ENCODE assay signal across 19 cellular contexts in the genomic region with DNA sequence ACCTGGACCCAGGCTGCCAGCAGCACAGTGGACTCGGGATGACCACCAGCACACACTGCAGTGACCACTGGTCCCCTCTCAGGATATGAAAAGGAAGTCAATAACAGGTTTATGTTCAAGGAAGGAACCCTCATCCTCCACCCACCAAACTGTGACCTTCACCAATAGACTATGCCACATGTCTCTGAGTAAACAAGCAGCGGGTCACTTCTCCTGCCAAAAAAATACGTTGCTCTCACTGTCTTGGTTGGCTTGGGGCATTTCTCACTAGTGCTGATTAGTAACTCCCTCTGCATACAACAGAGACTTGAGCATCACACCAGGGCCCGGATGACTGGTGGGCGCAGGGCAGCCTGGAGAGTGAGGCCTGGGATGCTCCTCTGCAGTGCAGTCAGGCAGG. TPM values are rescaled to one million over a fixed set of nuclear protein-coding genes. Genes with fewer than 3 reads are reported as not detected.
A peak's percentile ranks its signal among the peaks of the same experiment; 100 is the strongest.
DNase-seq lines count a peak whose midpoint lies in the region; ATAC-seq, FAIRE-seq and TF ChIP-seq lines count a peak whose summit lies in the region.
"Had no signal": no experiment of that assay in that cellular context is flagged by ENCODE, and none has a peak within 500 bp of the region (broad histone marks: within the 10 kb centered on the region; RNA-seq: fewer than 3 reads in every experiment).

No MANE protein-coding gene starts in this region.

- H3K9me3 Mint-ChIP-seq in CD14-positive monocyte = no peaks in the 10 kb centered on the region
- H3K9me3 Mint-ChIP-seq: CD4-positive, alpha-beta memory T cell; GM23338 had no signal

- WGBS in liver = 72% methylated on average over 5 of the region's 5 CpGs
- WGBS in HepG2 (ENCODE audit: low lambda C conversion rate) = 90% methylated on average over 3 of the region's 5 CpGs

- TF ChIP-seq EP300 in HepG2 (IDR thresholded peaks at IDR 0.05; ENCODE audit: low read depth in 2 of 2, low read length in 2 of 2) = no peak
- TF ChIP-seq EP300 in HepG2 (CRISPR knock-in tag; IDR thresholded peaks at IDR 0.05; ENCODE audit: borderline replicate concordance) = no peak

- BruUV-seq in HepG2 (replicated peaks; lab: Mats Ljungman, UMichigan) = no TSS peak

- H3K36me3 Mint-ChIP-seq in CD14-positive monocyte = peaks cover 95 to 96% of the 10 kb centered on the region in 2 donors

- no peaks in the 10 kb centered on the region for H4K20me1 ChIP-seq in HepG2 (ENCODE audit: insufficient read depth, low read length)

- H3K4me1 Mint-ChIP-seq in CD14-positive monocyte = no peaks in the 10 kb centered on the region
- H3K4me1 Mint-ChIP-seq: B cell; CD4-positive, alpha-beta memory T cell; GM23338 had no signal

- no peak for TF ChIP-seq CTCF in liver (IDR thresholded peaks at IDR 0.05; ENCODE audit: low read depth, low read length, missing input control)
- no peak for TF ChIP-seq CTCF in HepG2 (CRISPR knock-in tag; IDR thresholded peaks at IDR 0.05)
- TF ChIP-seq CTCF in VCaP (conservative IDR thresholded peaks at IDR 0.05) = no peak
- no peak for TF ChIP-seq CTCF in CD14-positive monocyte (IDR thresholded peaks at IDR 0.05)

- peaks cover 0 to under 1% (median 0%) of the 10 kb centered on the region in 3 donors for H3K27me3 Mint-ChIP-seq in CD14-positive monocyte (ENCODE audit: low read depth in 3 of 3)
- H3K27me3 Mint-ChIP-seq: B cell; CD4-positive, alpha-beta memory T cell had no signal

- H3K9me3 ChIP-seq in liver (ENCODE audit: control insufficient read depth in 4 of 4, low read length in 3 of 4) (no peaks in the 10 kb centered on the region), HepG2 (ENCODE audit: low read length) (no peaks in the 10 kb centered on the region)

- DNase-seq in HepG2 (ENCODE audit: low spot score) (no peak), mesenteric fat pad (ENCODE audit: low spot score) (peak; percentile 45), CD14-positive monocyte (ENCODE audit: low spot score) (no peak)
- DNase-seq in stimulated activated CD4-positive, alpha-beta T cell treated with anti-CD3 and anti-CD28 coated beads, Interleukin-2, amount 100 ng/mL, for 24 hours = no peak
- DNase-seq: CD4-positive, alpha-beta memory T cell; DMS153; DMS79; GDM1; HCEC 1CT had no signal

- FAIRE-seq in HepG2 (lab: Jason Lieb, UNC) = no peak
- FAIRE-seq: A204.1, GM12892, GM18507, H54 had no signal

- no peak for TF ChIP-seq POLR2A in HepG2 (IDR thresholded peaks at IDR 0.05; ENCODE audit: insufficient read depth in 1 of 2, low read depth in 2 of 2, low read length in 2 of 2)

- in situ Hi-C loops in HepG2 (cut with HindIII; ENCODE audit: extremely low pct_ligation_motif_present, low pct_unique_long_range_greater_than_20kb) = no loop called here

- H3K4me3 Mint-ChIP-seq in CD14-positive monocyte = no peak overlapping the region
- H3K4me3 Mint-ChIP-seq: B cell; CD4-positive, alpha-beta memory T cell; GM23338 had no signal

- H3K9ac ChIP-seq in liver (ENCODE audit: low read depth in 1 of 2, low read length in 2 of 2) (no peak overlapping the region), HepG2 (ENCODE audit: insufficient read depth, low read depth, low read length) (no peak overlapping the region)

- POLR2A ChIA-PET in HepG2 (lab: Yijun Ruan, JAX) = no interaction called here

- peaks cover 2 to 12% (median 6%) of the 10 kb centered on the region in 4 donors for H3K4me1 ChIP-seq in liver (ENCODE audit: control insufficient read depth in 4 of 4, insufficient read depth in 4 of 4, low read length in 3 of 4)
- no peaks in the 10 kb centered on the region for H3K4me1 ChIP-seq in HepG2 (ENCODE audit: insufficient read depth, low read length)

- CTCF ChIA-PET in HepG2 (lab: Yijun Ruan, JAX; ENCODE audit: low intra/inter-chr PET ratio, low total read pairs) = no interaction called here

- H3K27ac ChIP-seq in liver (ENCODE audit: low read depth in 1 of 2, low read length in 2 of 2) = no peak overlapping the region
- no peak overlapping the region for H3K27ac ChIP-seq in HepG2 (ENCODE audit: extremely low read length, insufficient read depth, low read length)
- H3K27ac ChIP-seq in VCaP = peak overlapping the region; percentile 35; the same call in 1 of the 2 replicates
- H3K27ac ChIP-seq: C4-2B had no signal

- H3K36me3 ChIP-seq in liver (ENCODE audit: control insufficient read depth in 4 of 4, insufficient read depth in 3 of 4, low read depth in 1 of 4, low read length in 3 of 4) (peaks cover 27 to 97% (median 72%) of the 10 kb centered on the region in 4 donors), HepG2 (replicated peaks in 1 of 2; ENCODE audit: control insufficient read depth in 1 of 2, insufficient read depth in 2 of 2, low read length in 2 of 2) (peaks cover 42 to 92% of the 10 kb centered on the region in 2 experiments)

- intact Hi-C loops in HepG2 (cut with micrococcal nuclease; ENCODE audit: unreplicated experiment) = no loop called here
- intact Hi-C loops in CD14-positive monocyte (cut with micrococcal nuclease) = no loop called here

- H3K27me3 ChIP-seq in liver (ENCODE audit: control insufficient read depth in 4 of 4, insufficient read depth in 4 of 4, low read length in 3 of 4) (no peaks in the 10 kb centered on the region), HepG2 (ENCODE audit: control insufficient read depth in 1 of 2, insufficient read depth in 2 of 2, low read length in 2 of 2) (no peaks in the 10 kb centered on the region)

- H3K79me2 ChIP-seq in HepG2 (ENCODE audit: insufficient read depth, low read length) = no peaks in the 10 kb centered on the region

- ATAC-seq in HepG2 = no peak
- ATAC-seq in GM19035 (IDR thresholded peaks at IDR 0.05; ENCODE audit: unreplicated experiment) = no peak
- ATAC-seq: GM23338 had no signal

- H3K4me3 ChIP-seq in liver (ENCODE audit: low read depth in 1 of 3, low read length in 3 of 3) (no peak overlapping the region), HepG2 (replicated peaks in 1 of 3; ENCODE audit: insufficient read depth in 1 of 3, low read depth in 2 of 3, low read length in 3 of 3) (no peak overlapping the region)
- H3K4me3 ChIP-seq: GM23338 had no signal

- TF ChIP-seq RAD21 in liver (IDR thresholded peaks at IDR 0.05) = no peak
- TF ChIP-seq RAD21 in HepG2 (CRISPR knock-in tag; IDR thresholded peaks at IDR 0.05) = no peak

- no peak overlapping the region for H3K4me2 ChIP-seq in HepG2 (ENCODE audit: low read depth, low read length)
- H3K4me2 ChIP-seq: GM23338 had no signal

- H2AFZ ChIP-seq in HepG2 (ENCODE audit: low read length) = no peak overlapping the region
- H2AFZ ChIP-seq: GM23338 had no signal

- H3K27ac Mint-ChIP-seq in CD14-positive monocyte = peak overlapping the region in 1 of 7 donors; percentile 23
- H3K27ac Mint-ChIP-seq: B cell, GM23338 had no signal

TF ChIP-seq in HepG2, 621 proteins besides CTCF, POLR2A, EP300 and RAD21:
- TF ChIP-seq PAWR (CRISPR knock-in tag; IDR thresholded peaks at IDR 0.05; ENCODE audit: borderline replicate concordance) (no peak), PRMT3 (CRISPR knock-in tag; IDR thresholded peaks at IDR 0.05; ENCODE audit: borderline replicate concordance, low read depth) (no peak), SMARCC2 (IDR thresholded peaks at IDR 0.05) (no peak), RARG (CRISPR knock-in tag; IDR thresholded peaks at IDR 0.05; ENCODE audit: low read depth) (no peak)
TF ChIP-seq in HepG2: peak in this region for 0.

RNA-seq across cellular contexts. Expression of a gene that starts 25.9 kb away (rescaled TPM):
- total RNA-seq in liver = 100 to 1,000 TPM in 1 of 2 donors, 10 to 100 TPM in 1; 72.2 to 108 TPM
- 10 to 100 TPM; 39.2 to 48.4 TPM for polyA plus RNA-seq in liver
- 85.2 and 125 TPM in 2 replicates for total RNA-seq in HepG2 (2016; rRNA removed; fragmentation: Illumina TruSeq; extraction: Trizol)
- total RNA-seq in HepG2 (2016; cell fraction: cytosol; rRNA removed; fragmentation: Illumina TruSeq; extraction: Trizol; ENCODE audit: low read depth) = 7.4 and 9.2 TPM in 2 replicates
- 84.6 and 117 TPM in 2 replicates for total RNA-seq in HepG2 (2016; cell fraction: insoluble cytoplasmic fraction; rRNA removed; fragmentation: Illumina TruSeq; extraction: Trizol)
- 22.9 and 23.8 TPM in 2 replicates for total RNA-seq in HepG2 (2016; cell fraction: membrane; rRNA removed; fragmentation: Illumina TruSeq; extraction: Trizol)
- 52.4 and 53.9 TPM in 2 replicates for total RNA-seq in HepG2 (2016; cell fraction: nucleus; rRNA removed; fragmentation: Illumina TruSeq; extraction: Trizol)
- 49.0 and 50.1 TPM in 2 replicates for polyA plus RNA-seq in HepG2 (2011; rRNA removed)
- 55.7 and 72.2 TPM in 2 replicates for polyA plus RNA-seq in HepG2 (2011; cell fraction: cytosol; rRNA removed)
- polyA plus RNA-seq in HepG2 (2011; cell fraction: nucleus; rRNA removed) = 49.0 and 49.1 TPM in 2 replicates
- 34.7 and 47.5 TPM in 2 replicates for polyA plus RNA-seq in HepG2 (2012)
- polyA plus RNA-seq in HepG2 (2016; cell fraction: cytosol; fragmentation: Illumina TruSeq; extraction: Trizol; ENCODE audit: low read depth) = 3.7 and 4.1 TPM in 2 replicates
- 117 and 119 TPM in 2 replicates for polyA plus RNA-seq in HepG2 (2016; cell fraction: insoluble cytoplasmic fraction; fragmentation: Illumina TruSeq; extraction: Trizol; ENCODE audit: low read depth)
- 10.3 and 13.4 TPM in 2 replicates for polyA plus RNA-seq in HepG2 (2016; cell fraction: membrane; fragmentation: Illumina TruSeq; extraction: Trizol; ENCODE audit: low read depth)
- polyA plus RNA-seq in HepG2 (2016; cell fraction: nucleus; fragmentation: Illumina TruSeq; extraction: Trizol; ENCODE audit: insufficient read depth, low read depth) = 60.9 and 64.4 TPM in 2 replicates
- 101 and 222 TPM in 2 replicates for polyA minus RNA-seq in HepG2 (2011; rRNA and poly(A)+ RNA removed; ENCODE audit: low replicate concordance)
- polyA minus RNA-seq in HepG2 (2011; cell fraction: cytosol; rRNA and poly(A)+ RNA removed) = 41.2 and 42.7 TPM in 2 replicates
- 46.1 and 55.0 TPM in 2 replicates for polyA minus RNA-seq in HepG2 (2011; cell fraction: nucleus; rRNA and poly(A)+ RNA removed)
- 52.9 TPM for total RNA-seq in mesenteric fat pad
- 10 to 100 TPM; 17.7 to 23.3 TPM for polyA plus RNA-seq in CD14-positive monocyte
